Comparison of ENCODE assay signal across 8 cellular contexts in genomic region chr6:128491041-128491642, GRCh38. TPM values are rescaled to one million over a fixed set of nuclear protein-coding genes. Genes with fewer than 3 reads are reported as not detected.
DNase-seq lines count a peak whose midpoint lies in the region; ATAC-seq and TF ChIP-seq lines count a peak whose summit lies in the region.

No MANE protein-coding gene starts in this region.

- H3K27ac Mint-ChIP-seq in activated T-helper 2 cell treated with anti-CD3 and anti-CD28 coated beads, Interferon-gamma antibody, Interleukin-2, Interleukin-4, amounts not matched to agents 10 μg/mL and 5 μg/mL and 100 μg/mL, durations not matched to agents 14 hours and 24 hours and 36 hours: no peak overlapping the region

- no peak for TF ChIP-seq RAD21 in Ishikawa (IDR thresholded peaks at IDR 0.05; ENCODE audit: low read depth)

- H3K9me3 ChIP-seq in subcutaneous abdominal adipose tissue (ENCODE audit: control insufficient read depth in 5 of 5, low read length in 5 of 5): no peaks in the 10 kb centered on the region

- H3K36me3 ChIP-seq in brain microvascular endothelial cell (replicated peaks) (no peaks in the 10 kb centered on the region), subcutaneous abdominal adipose tissue (ENCODE audit: control insufficient read depth in 5 of 5, insufficient read depth in 5 of 5, low read length in 5 of 5) (no peaks in the 10 kb centered on the region)

- peak overlapping the region in 2 of 5 donors; percentile 39 to 66 for H3K9ac ChIP-seq in subcutaneous abdominal adipose tissue (ENCODE audit: low read length in 5 of 5)

- peak overlapping the region; percentile 38 for H3K4me3 ChIP-seq in brain microvascular endothelial cell (ENCODE audit: low read depth, low read length)
- H3K4me3 ChIP-seq in subcutaneous abdominal adipose tissue (ENCODE audit: low read depth in 1 of 5, low read length in 5 of 5): peak overlapping the region; percentile 49 to 73 (median 63)

- H3K36me3 Mint-ChIP-seq in activated T-helper 2 cell treated with anti-CD3 and anti-CD28 coated beads, Interferon-gamma antibody, Interleukin-2, Interleukin-4, amounts not matched to agents 10 μg/mL and 5 μg/mL and 100 μg/mL, durations not matched to agents 14 hours and 24 hours and 36 hours (ENCODE audit: low read depth): no peaks in the 10 kb centered on the region

- TF ChIP-seq CTCF in brain microvascular endothelial cell (IDR thresholded peaks at IDR 0.05; ENCODE audit: low read depth, low read length, missing control alignments): no peak

- no peaks in the 10 kb centered on the region for H3K27me3 ChIP-seq in brain microvascular endothelial cell (replicated peaks)
- no peaks in the 10 kb centered on the region for H3K27me3 ChIP-seq in subcutaneous abdominal adipose tissue (ENCODE audit: control insufficient read depth in 5 of 5, insufficient read depth in 4 of 5, low read length in 5 of 5)

- in situ Hi-C loops in brain microvascular endothelial cell (cut with HindIII; ENCODE audit: low pct_ligation_motif_present, low sequenced_read_pairs): no loop called here

- H3K4me1 Mint-ChIP-seq in activated T-helper 2 cell treated with anti-CD3 and anti-CD28 coated beads, Interferon-gamma antibody, Interleukin-2, Interleukin-4, amounts not matched to agents 10 μg/mL and 5 μg/mL and 100 μg/mL, durations not matched to agents 14 hours and 24 hours and 36 hours (ENCODE audit: low read depth): peaks cover 3% of the 10 kb centered on the region

- H3K9me3 Mint-ChIP-seq in activated T-helper 2 cell treated with anti-CD3 and anti-CD28 coated beads, Interferon-gamma antibody, Interleukin-2, Interleukin-4, amounts not matched to agents 10 μg/mL and 5 μg/mL and 100 μg/mL, durations not matched to agents 14 hours and 24 hours and 36 hours: no peaks in the 10 kb centered on the region

- ATAC-seq in left colon (peak; percentile 74), GM21737 (IDR thresholded peaks at IDR 0.05; ENCODE audit: unreplicated experiment) (no peak)

- no peak overlapping the region for H3K4me3 Mint-ChIP-seq in activated T-helper 2 cell treated with anti-CD3 and anti-CD28 coated beads, Interferon-gamma antibody, Interleukin-2, Interleukin-4, amounts not matched to agents 10 μg/mL and 5 μg/mL and 100 μg/mL, durations not matched to agents 14 hours and 24 hours and 36 hours (ENCODE audit: low read depth)

- H3K27ac ChIP-seq in brain microvascular endothelial cell: peak overlapping the region; percentile 79
- H3K27ac ChIP-seq in subcutaneous abdominal adipose tissue (ENCODE audit: low read depth, low read length): peak overlapping the region; percentile 55

- TF ChIP-seq EP300 in Ishikawa (IDR thresholded peaks at IDR 0.05; ENCODE audit: borderline replicate concordance): no peak

- peaks cover 11% of the 10 kb centered on the region for H3K27me3 Mint-ChIP-seq in activated T-helper 2 cell treated with anti-CD3 and anti-CD28 coated beads, Interferon-gamma antibody, Interleukin-2, Interleukin-4, amounts not matched to agents 10 μg/mL and 5 μg/mL and 100 μg/mL, durations not matched to agents 14 hours and 24 hours and 36 hours (ENCODE audit: low read depth)

- intact Hi-C loops in left colon (cut with DNase I, micrococcal nuclease): no loop called here
- intact Hi-C loops in activated T-helper 2 cell treated with anti-CD3 and anti-CD28 coated beads, Interferon-gamma antibody, Interleukin-2, Interleukin-4, amounts not matched to agents 10 μg/mL and 5 μg/mL and 100 μg/mL, durations not matched to agents 14 hours and 24 hours and 36 hours (cut with micrococcal nuclease): no loop called here

- peaks cover 0 to 19% (median 0%) of the 10 kb centered on the region in 5 donors for H3K4me1 ChIP-seq in subcutaneous abdominal adipose tissue (ENCODE audit: control insufficient read depth in 5 of 5, insufficient read depth in 5 of 5, low read length in 5 of 5)

- DNase-seq in brain microvascular endothelial cell (peak; percentile 41), left colon (no peak)
- no peak for DNase-seq in activated T-helper 2 cell treated with anti-CD3 and anti-CD28 coated beads, Interferon-gamma antibody, Interleukin-2, Interleukin-4, amounts not matched to agents 10 μg/mL and 5 μg/mL and 100 μg/mL, durations not matched to agents 14 hours and 24 hours and 36 hours (ENCODE audit: low spot score)
- DNase-seq in activated CD8-positive, alpha-beta memory T cell treated with anti-CD3 and anti-CD28 coated beads, Interleukin-2, amount 50 U/mL, for 4 hours: no peak
- no peak for DNase-seq in activated CD4-positive, alpha-beta T cell treated with anti-CD3 and anti-CD28 coated beads, Interleukin-2, amount 50 U/mL, for 4 hours

TF ChIP-seq in Ishikawa, 13 proteins besides CTCF, POLR2A, EP300 and RAD21:
- TF ChIP-seq YY1 (IDR thresholded peaks at IDR 0.05; ENCODE audit: low read depth) (no peak), CREB1 (IDR thresholded peaks at IDR 0.05; ENCODE audit: low read depth) (no peak), EGR1 (IDR thresholded peaks at IDR 0.05) (no peak), TAF1 (IDR thresholded peaks at IDR 0.05; ENCODE audit: low read depth) (no peak), REST (IDR thresholded peaks at IDR 0.05; ENCODE audit: low read depth) (no peak), TEAD4 (IDR thresholded peaks at IDR 0.05) (0 out of 2 replicates have a peak, but pooled peaks have one; percentile 8), FOXM1 (IDR thresholded peaks at IDR 0.05; ENCODE audit: borderline replicate concordance, low read depth) (no peak)

RNA-seq across cellular contexts. Expression of gene PTPRK, which starts 29.3 kb away (rescaled TPM):
- 100 to 1,000 TPM; 113 to 121 TPM for total RNA-seq in left colon
- 4.2 and 6.1 TPM in 2 replicates for total RNA-seq in activated T-helper 2 cell treated with anti-CD3 and anti-CD28 coated beads, Interferon-gamma antibody, Interleukin-2, Interleukin-4, amounts not matched to agents 10 μg/mL and 5 μg/mL and 100 μg/mL, durations not matched to agents 14 hours and 24 hours and 36 hours

Comparison
In these comparisons a context has a peak if more than half of its experiments do, and no peak if none do; other contexts are left out.
1. RNA of gene PTPRK, which starts 29.3 kb away (total RNA-seq): 113 to 121 TPM in left colon; 4.2 to 6.1 TPM in activated T-helper 2 cell treated with anti-CD3 and anti-CD28 coated beads, Interferon-gamma antibody, Interleukin-2, Interleukin-4, amounts not matched to agents 10 μg/mL and 5 μg/mL and 100 μg/mL, durations not matched to agents 14 hours and 24 hours and 36 hours; every median in the first group is over 10 times any median in the second.